In genomic region chr17:5111402-5112204, GRCh38 we compare ENCODE assay signal across 8 cellular contexts.
DNase-seq lines count a peak whose midpoint lies in the region; ATAC-seq and TF ChIP-seq lines count a peak whose summit lies in the region.

ZNF232 (minus strand) TSS chr17:5111878; CDS start chr17:5111822, 56 bp downstream.

- H3K27ac ChIP-seq in OCI-LY1 (ENCODE audit: low read depth, low read length, poor library complexity, severe bottlenecking): peak within 1 kb of the TSS; percentile 26

- H2AFZ ChIP-seq in OCI-LY1 (ENCODE audit: low read length): peak within 1 kb of the TSS; percentile 17; the same call in 1 of the 2 replicates

- peak; percentile 54 for DNase-seq in COLO829 (ENCODE audit: low spot score)
- DNase-seq in HuH-7 (ENCODE audit: low spot score): peak; percentile 97
- peak; percentile 87 for DNase-seq in activated T-cell treated with anti-CD3 and anti-CD28 coated beads for 1 hour (ENCODE audit: low read depth)
- peak; percentile 93 for DNase-seq in epidermal melanocyte (ENCODE audit: insufficient read length, low spot score)
- peak; percentile 88 for DNase-seq in middle frontal gyrus (ENCODE audit: extremely low spot score, low spot score)
- peak; percentile 80 to 83 for DNase-seq in stimulated activated CD8-positive, alpha-beta memory T cell treated with anti-CD3 and anti-CD28 coated beads, Interleukin-2, amount 100 ng/mL, for 1 hour (ENCODE audit: low read depth in 2 of 2)

- H3K9me2 ChIP-seq in OCI-LY1 (ENCODE audit: low read depth, low read length): no peaks in the 10 kb centered on the region

- H3K79me2 ChIP-seq in OCI-LY1 (ENCODE audit: insufficient read depth, low read length): no peaks in the 10 kb centered on the region

- no peak for TF ChIP-seq CTCF in OCI-LY1 (IDR thresholded peaks at IDR 0.05; ENCODE audit: low read length)

- peak within 1 kb of the TSS; percentile 88 for H3K9ac ChIP-seq in OCI-LY1 (ENCODE audit: low read length)

- H3K4me1 ChIP-seq in OCI-LY1 (ENCODE audit: insufficient read depth, low read length, severe bottlenecking): peaks cover 18% of the 10 kb centered on the region

- peaks cover 59% of the 10 kb centered on the region for H3K36me3 ChIP-seq in OCI-LY1 (ENCODE audit: insufficient read depth, low read length)

- peak within 1 kb of the TSS; percentile 80 for H3K4me3 ChIP-seq in OCI-LY1 (ENCODE audit: low read depth, low read length, poor library complexity, severe bottlenecking)

- peaks cover 17% of the 10 kb centered on the region for H3K9me3 ChIP-seq in OCI-LY1 (ENCODE audit: low read length)

- H3K27me3 ChIP-seq in OCI-LY1 (ENCODE audit: insufficient read depth, low read length): no peaks in the 10 kb centered on the region

- no peaks in the 10 kb centered on the region; the same call in 1 of the 2 replicates for H3F3A ChIP-seq in OCI-LY1 (ENCODE audit: insufficient read depth, low read length)

- ATAC-seq in GM21390 (IDR thresholded peaks at IDR 0.05; ENCODE audit: unreplicated experiment): peak; percentile 80

- H3K4me2 ChIP-seq in OCI-LY1 (ENCODE audit: low read length): peak within 1 kb of the TSS; percentile 69

- no peaks in the 10 kb centered on the region for H4K20me1 ChIP-seq in OCI-LY1 (ENCODE audit: insufficient read depth, low read length)

Comparison
In these comparisons a context has a peak if more than half of its experiments do, and no peak if none do; other contexts are left out.
1. Peak in every context shown above with its lines: DNase-seq, ATAC-seq, H3K4me3 ChIP-seq and H3K27ac ChIP-seq.